ENCODE assay signal across 20 cellular contexts in the genomic region with DNA sequence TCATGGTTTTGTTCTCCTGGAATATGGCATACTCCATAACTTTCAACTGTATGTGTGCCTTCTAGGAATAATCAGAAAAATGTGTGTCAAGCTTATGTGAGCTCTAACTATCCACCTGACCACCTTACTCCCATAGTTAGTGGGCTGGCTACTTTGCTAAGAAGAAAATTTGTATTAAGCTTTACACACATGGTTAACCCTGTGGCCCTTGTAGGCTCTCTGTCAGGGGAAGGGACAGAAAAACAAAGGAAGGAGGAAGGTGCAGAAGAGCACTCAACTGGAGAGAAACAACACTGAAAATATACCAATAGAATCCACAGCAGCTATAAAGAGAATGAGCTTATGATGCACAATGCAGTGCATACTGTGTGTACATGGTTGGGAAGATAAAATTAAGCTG.
DNase-seq lines count a peak whose midpoint lies in the region; ATAC-seq, FAIRE-seq and TF ChIP-seq lines count a peak whose summit lies in the region.
"Had no signal": no experiment of that assay in that cellular context is flagged by ENCODE, and none has a peak within 500 bp of the region (broad histone marks: within the 10 kb centered on the region; RNA-seq: fewer than 3 reads in every experiment).

No MANE protein-coding gene starts in this region.

- peaks cover 22% of the 10 kb centered on the region for H3K4me1 ChIP-seq in GM12878 (ENCODE audit: control insufficient read depth, insufficient read depth, low read length)
- H3K4me1 ChIP-seq: ascending aorta, right lobe of liver had no signal

- no peak for TF ChIP-seq POLR2A in GM12878 (IDR thresholded peaks at IDR 0.05; ENCODE audit: low read depth, low read length)

- no peaks in the 10 kb centered on the region for H3K27me3 Mint-ChIP-seq in MCF 10A (ENCODE audit: insufficient read depth, unreplicated experiment)

- peaks cover 10% of the 10 kb centered on the region for H3K4me1 Mint-ChIP-seq in MCF 10A (ENCODE audit: insufficient read depth, unreplicated experiment)

- POLR2A ChIA-PET in GM12878 (lab: Charles Lee): no interaction called here
- POLR2A ChIA-PET in MCF 10A (lab: Yijun Ruan, JAX): interaction anchor here (0.6 to 3.0 kb wide), 6 partner anchors 9 to 94 kb away, joined by 3 to 9 read pairs (median 3); no protein-coding TSS in a partner anchor

- H3K9me3 Mint-ChIP-seq in MCF 10A (ENCODE audit: unreplicated experiment): no peaks in the 10 kb centered on the region
- H3K9me3 Mint-ChIP-seq: immature natural killer cell had no signal

- FAIRE-seq in GM12878 (lab: Jason Lieb, UNC): no peak
- FAIRE-seq: colon had no signal

- peak; percentile 71 for ATAC-seq in GM18498 (IDR thresholded peaks at IDR 0.05; ENCODE audit: unreplicated experiment)
- ATAC-seq in GM21723 (IDR thresholded peaks at IDR 0.05; ENCODE audit: unreplicated experiment): peak; percentile 49
- ATAC-seq in HG03139 (IDR thresholded peaks at IDR 0.05; ENCODE audit: unreplicated experiment): peak; percentile 48
- peak; percentile 61 for ATAC-seq in GM12878
- ATAC-seq in GM19351 (IDR thresholded peaks at IDR 0.05; ENCODE audit: unreplicated experiment): no peak
- ATAC-seq: gastrocnemius medialis, right lobe of liver had no signal

- TF ChIP-seq CTCF in GM12878 (IDR thresholded peaks at IDR 0.05 in 2 of 3, conservative IDR thresholded peaks at IDR 0.05 in 1 of 3; ENCODE audit: control insufficient read depth in 2 of 3, extremely low read depth in 1 of 3, insufficient read depth in 1 of 3, low read depth in 3 of 3, low read length in 3 of 3): no peak
- no peak for TF ChIP-seq CTCF in MCF 10A (IDR thresholded peaks at IDR 0.05; ENCODE audit: unreplicated experiment)

- in situ Hi-C loops in GM12878 (cut with MboI): no loop called here

- BruUV-seq in GM12878 (replicated peaks; lab: Mats Ljungman, UMichigan): no TSS peak
- BruUV-seq in MCF 10A (replicated peaks; lab: Mats Ljungman, UMichigan): no TSS peak

- no peaks in the 10 kb centered on the region for H3K36me3 Mint-ChIP-seq in MCF 10A (ENCODE audit: insufficient read depth, unreplicated experiment)
- H3K36me3 Mint-ChIP-seq: immature natural killer cell had no signal

- H3K27ac ChIP-seq in GM12878 (ENCODE audit: control insufficient read depth, insufficient read depth): no peak overlapping the region
- H3K27ac ChIP-seq: ascending aorta, gastrocnemius medialis, HL-60, KMS-11, right lobe of liver had no signal

- H4K20me1 ChIP-seq in GM12878 (ENCODE audit: control insufficient read depth, insufficient read depth): no peaks in the 10 kb centered on the region; the same call in none of the 2 replicates

- no peak for TF ChIP-seq EP300 in GM12878 (IDR thresholded peaks at IDR 0.05; ENCODE audit: borderline replicate concordance in 1 of 2, control insufficient read depth in 1 of 2, low read depth in 2 of 2, low read length in 2 of 2)

- RAD21 ChIA-PET in GM12878 (lab: Charles Lee; ENCODE audit: unreplicated experiment): no interaction called here

- SMC1A ChIA-PET in GM12878 (lab: Charles Lee; ENCODE audit: uncharacterized antibody, unreplicated experiment): interaction anchor here (0.9 to 1.9 kb wide), 5 partner anchors 10 to 82 kb away, joined by 3 to 6 read pairs (median 3); no protein-coding TSS in a partner anchor

- intact Hi-C loops in GM12878 (cut with micrococcal nuclease; ENCODE audit: unreplicated experiment) (no loop called here), MCF 10A (cut with micrococcal nuclease) (no loop called here)

- no peak overlapping the region for H2AFZ ChIP-seq in GM12878 (ENCODE audit: control insufficient read depth, low read depth, low read length)

- CTCF ChIA-PET in GM12878 (lab: Yijun Ruan, JAX) (interaction anchor here (1.3 kb wide), 1 partner anchor 13 kb away, joined by 3 read pairs; no protein-coding TSS in a partner anchor), MCF 10A (lab: Yijun Ruan, JAX) (interaction anchor here (0.7 kb wide), 1 partner anchor 434 kb away, joined by 3 read pairs; no protein-coding TSS in a partner anchor)

- no peak overlapping the region for H3K4me2 ChIP-seq in GM12878 (ENCODE audit: control insufficient read depth, insufficient read depth)

- H3K27me3 ChIP-seq in GM12878 (replicated peaks in 1 of 2; ENCODE audit: control insufficient read depth in 2 of 2, insufficient read depth in 2 of 2, low read length in 1 of 2): peaks cover 0 to 3% of the 10 kb centered on the region in 2 experiments; a peak in 1 of 4 replicates
- H3K27me3 ChIP-seq: ascending aorta, gastrocnemius medialis, right lobe of liver had no signal

- DNase-seq in GM12878 (ENCODE audit: low read depth, low spot score) (no peak), MCF 10A (ENCODE audit: unreplicated experiment) (no peak), EL (no peak), SW 1271 (lab: John Stamatoyannopoulos, UW) (no peak)
- DNase-seq: activated CD4-positive, CD25-positive, alpha-beta regulatory T cell; activated effector memory CD4-positive, alpha-beta T cell treated with Interleukin-2 at 50 U/mL for 16 hours; gastrocnemius medialis; immature natural killer cell; NCI-H1105; NK-92 treated with Interleukin-12 subunit alpha and Interleukin-12 subunit beta, amount 100 ng/mL, for 24 hours; right lobe of liver; stimulated activated CD4-positive, alpha-beta T cell treated with anti-CD3 and anti-CD28 coated beads, Interleukin-2, amount 100 ng/mL, for 24 hours had no signal

- no peaks in the 10 kb centered on the region for H3K9me3 ChIP-seq in GM12878 (replicated peaks; ENCODE audit: control insufficient read depth, insufficient read depth, low read length)
- H3K9me3 ChIP-seq: ascending aorta, gastrocnemius medialis, right lobe of liver had no signal

- H3K36me3 ChIP-seq in GM12878 (ENCODE audit: control insufficient read depth in 2 of 2, insufficient read depth in 2 of 2, low read length in 1 of 2): no peaks in the 10 kb centered on the region
- H3K36me3 ChIP-seq: ascending aorta, gastrocnemius medialis, right lobe of liver had no signal

- H3K4me3 Mint-ChIP-seq in MCF 10A (ENCODE audit: unreplicated experiment): no peak overlapping the region
- H3K4me3 Mint-ChIP-seq: immature natural killer cell had no signal

- no peak overlapping the region for H3K9ac ChIP-seq in GM12878 (ENCODE audit: control insufficient read depth, insufficient read depth, low read length)
- H3K9ac ChIP-seq: KMS-11 had no signal

- H3K79me2 ChIP-seq in GM12878 (ENCODE audit: control insufficient read depth, insufficient read depth, low read length): no peaks in the 10 kb centered on the region

- no peak overlapping the region for H3K4me3 ChIP-seq in GM12878
- H3K4me3 ChIP-seq: ascending aorta, gastrocnemius medialis, right lobe of liver had no signal

- TF ChIP-seq RAD21 in GM12878 (IDR thresholded peaks at IDR 0.05; ENCODE audit: insufficient read depth, low read depth, low read length): no peak

- no peak overlapping the region for H3K27ac Mint-ChIP-seq in MCF 10A (ENCODE audit: low read depth, unreplicated experiment)
- H3K27ac Mint-ChIP-seq: immature natural killer cell had no signal

TF ChIP-seq in GM12878, 131 proteins besides CTCF, POLR2A, EP300 and RAD21 (continues in another document):
- no peak for TF ChIP-seq SIN3A (IDR thresholded peaks at IDR 0.05; ENCODE audit: low read depth, low read length)
- TF ChIP-seq HCFC1 (IDR thresholded peaks at IDR 0.05; ENCODE audit: low read length): no peak
- TF ChIP-seq ZNF384 (IDR thresholded peaks at IDR 0.05; ENCODE audit: borderline replicate concordance, low read depth, low read length): no peak
- TF ChIP-seq NFIC (IDR thresholded peaks at IDR 0.05; ENCODE audit: low read depth, low read length): no peak
- TF ChIP-seq NBN (IDR thresholded peaks at IDR 0.05): no peak
- no peak for TF ChIP-seq MTA3 (IDR thresholded peaks at IDR 0.05; ENCODE audit: borderline replicate concordance, low read length)
- TF ChIP-seq, protein P1, sequence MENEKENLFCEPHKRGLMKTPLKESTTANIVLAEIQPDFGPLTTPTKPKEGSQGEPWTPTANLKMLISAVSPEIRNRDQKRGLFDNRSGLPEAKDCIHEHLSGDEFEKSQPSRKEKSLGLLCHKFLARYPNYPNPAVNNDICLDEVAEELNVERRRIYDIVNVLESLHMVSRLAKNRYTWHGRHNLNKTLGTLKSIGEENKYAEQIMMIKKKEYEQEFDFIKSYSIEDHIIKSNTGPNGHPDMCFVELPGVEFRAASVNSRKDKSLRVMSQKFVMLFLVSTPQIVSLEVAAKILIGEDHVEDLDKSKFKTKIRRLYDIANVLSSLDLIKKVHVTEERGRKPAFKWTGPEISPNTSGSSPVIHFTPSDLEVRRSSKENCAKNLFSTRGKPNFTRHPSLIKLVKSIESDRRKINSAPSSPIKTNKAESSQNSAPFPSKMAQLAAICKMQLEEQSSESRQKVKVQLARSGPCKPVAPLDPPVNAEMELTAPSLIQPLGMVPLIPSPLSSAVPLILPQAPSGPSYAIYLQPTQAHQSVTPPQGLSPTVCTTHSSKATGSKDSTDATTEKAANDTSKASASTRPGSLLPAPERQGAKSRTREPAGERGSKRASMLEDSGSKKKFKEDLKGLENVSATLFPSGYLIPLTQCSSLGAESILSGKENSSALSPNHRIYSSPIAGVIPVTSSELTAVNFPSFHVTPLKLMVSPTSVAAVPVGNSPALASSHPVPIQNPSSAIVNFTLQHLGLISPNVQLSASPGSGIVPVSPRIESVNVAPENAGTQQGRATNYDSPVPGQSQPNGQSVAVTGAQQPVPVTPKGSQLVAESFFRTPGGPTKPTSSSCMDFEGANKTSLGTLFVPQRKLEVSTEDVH (IDR thresholded peaks at IDR 0.05; ENCODE audit: low read depth, partially characterized antibody): no peak
- TF ChIP-seq EGR1 (IDR thresholded peaks at IDR 0.05; ENCODE audit: borderline replicate concordance in 1 of 2, low read depth in 2 of 2, low read length in 2 of 2): no peak
- no peak for TF ChIP-seq NR2C2 (IDR thresholded peaks at IDR 0.05; ENCODE audit: borderline replicate concordance, control insufficient read depth, insufficient read length, low read depth)
- TF ChIP-seq FOS (IDR thresholded peaks at IDR 0.05; ENCODE audit: borderline replicate concordance, extremely low read depth, insufficient read length): no peak
- TF ChIP-seq, protein P2, sequence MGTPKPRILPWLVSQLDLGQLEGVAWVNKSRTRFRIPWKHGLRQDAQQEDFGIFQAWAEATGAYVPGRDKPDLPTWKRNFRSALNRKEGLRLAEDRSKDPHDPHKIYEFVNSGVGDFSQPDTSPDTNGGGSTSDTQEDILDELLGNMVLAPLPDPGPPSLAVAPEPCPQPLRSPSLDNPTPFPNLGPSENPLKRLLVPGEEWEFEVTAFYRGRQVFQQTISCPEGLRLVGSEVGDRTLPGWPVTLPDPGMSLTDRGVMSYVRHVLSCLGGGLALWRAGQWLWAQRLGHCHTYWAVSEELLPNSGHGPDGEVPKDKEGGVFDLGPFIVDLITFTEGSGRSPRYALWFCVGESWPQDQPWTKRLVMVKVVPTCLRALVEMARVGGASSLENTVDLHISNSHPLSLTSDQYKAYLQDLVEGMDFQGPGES (IDR thresholded peaks at IDR 0.05): no peak
- no peak for TF ChIP-seq SP1 (IDR thresholded peaks at IDR 0.05; ENCODE audit: low read depth, low read length)
- TF ChIP-seq CHD4 (IDR thresholded peaks at IDR 0.05): no peak
- TF ChIP-seq SREBF2 (IDR thresholded peaks at IDR 0.05; ENCODE audit: low read length): no peak
- TF ChIP-seq ZNF274 (IDR thresholded peaks at IDR 0.05; ENCODE audit: insufficient read depth, insufficient read length): no peak
